In the genomic region with DNA sequence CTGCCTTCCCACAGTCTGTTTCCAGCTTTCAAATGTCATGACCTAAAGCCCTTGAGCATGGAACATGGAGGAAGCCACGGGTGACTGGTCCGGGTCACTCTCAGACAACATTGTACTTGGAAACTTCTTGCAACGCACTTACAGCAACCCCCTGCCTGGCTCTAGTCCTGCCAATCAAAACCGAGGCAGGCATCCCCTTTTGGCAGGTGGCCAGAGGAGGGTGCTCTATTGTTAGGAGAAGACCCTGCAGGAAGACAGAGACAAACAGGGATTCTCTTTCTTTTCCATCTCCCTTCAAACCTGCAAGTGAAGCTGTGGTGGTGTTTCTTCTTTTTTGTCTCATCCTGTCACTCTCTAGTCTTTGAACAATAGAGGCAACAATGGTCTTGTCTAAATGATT, we compare ENCODE assay signal across 19 cellular contexts.
DNase-seq lines count a peak whose midpoint lies in the region; FAIRE-seq and TF ChIP-seq lines count a peak whose summit lies in the region.
"Had no signal": no experiment of that assay in that cellular context is flagged by ENCODE, and none has a peak within 500 bp of the region (broad histone marks: within the 10 kb centered on the region; RNA-seq: fewer than 3 reads in every experiment).

No MANE protein-coding gene starts in this region.

- FAIRE-seq in frontal cortex (lab: Jason Lieb, UNC), result no peak
- FAIRE-seq: GM12891 had no signal

- BruUV-seq in A673 (replicated peaks; lab: Mats Ljungman, UMichigan), result no TSS peak

- no peaks in the 10 kb centered on the region for H3K9me3 Mint-ChIP-seq in endothelial cell (ENCODE audit: unreplicated experiment)
- H3K9me3 Mint-ChIP-seq: CD8-positive, alpha-beta memory T cell; effector memory CD8-positive, alpha-beta T cell had no signal

- no peaks in the 10 kb centered on the region for H3K9me3 ChIP-seq in A673 (ENCODE audit: low read depth, low read length, poor library complexity, severe bottlenecking)
- H3K9me3 ChIP-seq: mucosa of descending colon had no signal

- H3K27me3 Mint-ChIP-seq in endothelial cell (ENCODE audit: unreplicated experiment), result no peaks in the 10 kb centered on the region

- H3K4me1 Mint-ChIP-seq in endothelial cell (ENCODE audit: unreplicated experiment), result no peaks in the 10 kb centered on the region
- H3K4me1 Mint-ChIP-seq: CD8-positive, alpha-beta memory T cell had no signal

- H3K4me3 Mint-ChIP-seq in endothelial cell (ENCODE audit: unreplicated experiment), result no peak overlapping the region
- H3K4me3 Mint-ChIP-seq: CD8-positive, alpha-beta memory T cell; effector memory CD8-positive, alpha-beta T cell had no signal

- DNase-seq in A673 (ENCODE audit: low spot score) (peak; percentile 39), GM10266 (ENCODE audit: extremely low spot score) (no peak), NCI-H82 treated with DMSO at 0.1 percent for 48 hours (lab: John Stamatoyannopoulos, UW; ENCODE audit: unreplicated experiment) (peak; percentile 32), endothelial cell (ENCODE audit: low spot score) (peak; percentile 18), NCI-H2029 (lab: John Stamatoyannopoulos, UW) (no peak), superior temporal gyrus (ENCODE audit: extremely low spot score) (no peak), GOT3 (lab: John Stamatoyannopoulos, UW) (no peak), frontal cortex (ENCODE audit: low spot score in 2 of 2) (no peak)
- DNase-seq: activated CD4-positive, alpha-beta T cell treated with anti-CD3 and anti-CD28 coated beads for 1 hour; activated CD8-positive, alpha-beta memory T cell treated with anti-CD3 and anti-CD28 coated beads, Interleukin-2, amount 50 U/mL, for 48 hours; activated gamma-delta T cell; CD8-positive, alpha-beta memory T cell; cerebellar nuclear complex; effector memory CD8-positive, alpha-beta T cell; mucosa of descending colon; NCI-H1092; NCI-H446; SIG-M5 had no signal

- H3K4me3 ChIP-seq in A673 (ENCODE audit: low read depth, low read length, poor library complexity, severe bottlenecking), result no peak overlapping the region
- H3K4me3 ChIP-seq: mucosa of descending colon had no signal

- CTCF ChIA-PET in A673 (lab: Charles Lee), result no interaction called here

- H3K36me3 Mint-ChIP-seq in endothelial cell (ENCODE audit: low read depth, unreplicated experiment), result no peaks in the 10 kb centered on the region
- H3K36me3 Mint-ChIP-seq: CD8-positive, alpha-beta memory T cell had no signal

- no peak for TF ChIP-seq CTCF in A673 (conservative IDR thresholded peaks at IDR 0.05; ENCODE audit: low read depth, low read length)
- TF ChIP-seq CTCF in GM10266 (IDR thresholded peaks at IDR 0.05; ENCODE audit: control insufficient read depth, insufficient read depth, low read depth, missing control alignments), result peak; percentile 5
- TF ChIP-seq CTCF in endothelial cell (IDR thresholded peaks at IDR 0.05; ENCODE audit: unreplicated experiment), result no peak

- POLR2A ChIA-PET in A673 (lab: Charles Lee; ENCODE audit: low non-redundant PET), result interaction anchor here (0.6 kb wide), 1 partner anchor 769 kb away, joined by 3 read pairs; no protein-coding TSS in a partner anchor

- H3K36me3 ChIP-seq in A673 (ENCODE audit: insufficient read depth, low read length, poor library complexity, severe bottlenecking), result no peaks in the 10 kb centered on the region

- H3K27ac ChIP-seq in A673 (ENCODE audit: low read depth, low read length, poor library complexity, severe bottlenecking), result no peak overlapping the region

- intact Hi-C loops in A673 (cut with micrococcal nuclease; ENCODE audit: unreplicated experiment), result no loop called here

- H3K27ac Mint-ChIP-seq in endothelial cell (ENCODE audit: unreplicated experiment), result no peak overlapping the region
- H3K27ac Mint-ChIP-seq: effector memory CD8-positive, alpha-beta T cell had no signal

- H3K27me3 ChIP-seq in A673 (replicated peaks; ENCODE audit: insufficient read depth, low read depth, low read length, poor library complexity), result no peaks in the 10 kb centered on the region

- peaks cover 8% of the 10 kb centered on the region for H3K4me1 ChIP-seq in A673 (ENCODE audit: insufficient read depth, low read length, poor library complexity, severe bottlenecking)

Comparison
In these comparisons a context has a peak if more than half of its experiments do, and no peak if none do; other contexts are left out.
1. DNase-seq: peak in A673 (single experiment), NCI-H82 treated with DMSO at 0.1 percent for 48 hours (single experiment) and endothelial cell (single experiment); none in GM10266 (single experiment), NCI-H2029 (single experiment), superior temporal gyrus (single experiment), GOT3 (single experiment) and frontal cortex (0 of 2).